10 cellular contexts compared by ENCODE assay signal in the genomic region with DNA sequence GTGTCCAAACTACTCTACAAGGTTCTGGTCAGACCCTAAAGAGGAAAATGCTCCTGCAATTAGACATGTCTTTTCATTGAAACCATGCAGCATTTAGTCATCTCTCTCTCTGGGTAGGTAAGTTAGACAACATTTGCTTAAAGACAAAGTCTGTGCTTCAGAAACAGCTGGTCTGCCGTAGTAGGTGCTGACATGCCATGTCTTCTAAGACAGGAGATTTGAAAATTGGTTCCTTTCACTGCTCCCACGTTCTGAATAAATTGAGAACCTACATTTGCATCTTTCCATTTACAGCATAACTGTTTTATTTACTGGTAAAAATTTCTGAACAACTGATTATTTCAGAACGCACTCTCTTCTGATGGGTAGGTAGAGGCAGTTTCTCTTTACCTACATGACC.
"Had no signal": no experiment of that assay in that cellular context is flagged by ENCODE, and none has a peak within 500 bp of the region (broad histone marks: within the 10 kb centered on the region; RNA-seq: fewer than 3 reads in every experiment).

No MANE protein-coding gene starts in this region.

- H3K4me1 ChIP-seq: HAP-1 had no signal

- H3K4me1 Mint-ChIP-seq: GM23338, IgD-negative memory B cell had no signal

- H3K4me3 ChIP-seq: GM23338, HAP-1 had no signal

- H3K27ac Mint-ChIP-seq: GM23338, HFFc6, IgD-negative memory B cell had no signal

- H3K4me3 Mint-ChIP-seq: GM23338, HFFc6, IgD-negative memory B cell had no signal

- H3K27ac ChIP-seq: HL-60 had no signal

- H3K9me3 Mint-ChIP-seq: GM23338, HFFc6 had no signal

- H3K36me3 Mint-ChIP-seq: IgD-negative memory B cell had no signal

- FAIRE-seq: H1, HepG2 had no signal

- H3K27me3 Mint-ChIP-seq: IgD-negative memory B cell had no signal

- ATAC-seq: GM23338, HCT116, HepG2 had no signal

- DNase-seq: H7, HFFc6, KBM-7 had no signal
